Comparison of ENCODE assay signal across 1 cellular context in genomic region chr2:218858138-218858445, GRCh38.
TF ChIP-seq lines count a peak whose summit lies in the region.

No MANE protein-coding gene starts in this region.

TF ChIP-seq in HEK293, 187 proteins besides CTCF, POLR2A, EP300 and RAD21 (continued from another document):
- TF ChIP-seq, protein P1, sequence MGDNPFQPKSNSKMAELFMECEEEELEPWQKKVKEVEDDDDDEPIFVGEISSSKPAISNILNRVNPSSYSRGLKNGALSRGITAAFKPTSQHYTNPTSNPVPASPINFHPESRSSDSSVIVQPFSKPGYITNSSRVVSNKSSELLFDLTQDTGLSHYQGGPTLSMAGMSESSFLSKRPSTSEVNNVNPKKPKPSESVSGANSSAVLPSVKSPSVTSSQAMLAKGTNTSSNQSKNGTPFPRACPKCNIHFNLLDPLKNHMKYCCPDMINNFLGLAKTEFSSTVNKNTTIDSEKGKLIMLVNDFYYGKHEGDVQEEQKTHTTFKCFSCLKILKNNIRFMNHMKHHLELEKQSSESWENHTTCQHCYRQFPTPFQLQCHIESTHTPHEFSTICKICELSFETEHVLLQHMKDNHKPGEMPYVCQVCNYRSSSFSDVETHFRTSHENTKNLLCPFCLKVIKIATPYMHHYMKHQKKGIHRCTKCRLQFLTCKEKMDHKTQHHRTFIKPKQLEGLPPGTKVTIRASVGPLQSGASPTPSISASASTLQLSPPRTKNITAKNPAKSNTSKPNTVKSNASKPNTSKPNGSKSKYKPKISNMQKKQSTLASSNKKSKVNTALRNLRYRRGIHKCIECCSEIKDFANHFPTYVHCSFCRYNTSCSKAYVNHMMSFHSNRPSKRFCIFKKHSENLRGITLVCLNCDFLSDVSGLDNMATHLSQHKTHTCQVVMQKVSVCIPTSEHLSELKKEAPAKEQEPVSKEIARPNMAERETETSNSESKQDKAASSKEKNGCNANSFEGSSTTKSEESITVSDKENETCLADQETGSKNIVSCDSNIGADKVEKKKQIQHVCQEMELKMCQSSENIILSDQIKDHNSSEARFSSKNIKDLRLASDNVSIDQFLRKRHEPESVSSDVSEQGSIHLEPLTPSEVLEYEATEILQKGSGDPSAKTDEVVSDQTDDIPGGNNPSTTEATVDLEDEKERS (tag by site-specific recombination; IDR thresholded peaks at IDR 0.05), result no peak
- no peak for TF ChIP-seq ZNF341 (tag by site-specific recombination; IDR thresholded peaks at IDR 0.05; ENCODE audit: low read depth)
